20 cellular contexts compared by ENCODE assay signal in genomic region chr7:34337163-34337562, GRCh38.
"Had no signal": no experiment of that assay in that cellular context is flagged by ENCODE, and none has a peak within 500 bp of the region (broad histone marks: within the 10 kb centered on the region; RNA-seq: fewer than 3 reads in every experiment).

No MANE protein-coding gene starts in this region.

- H3K27me3 Mint-ChIP-seq: dendritic cell treated with granulocyte-macrophage colony-stimulating factor and Interleukin-4, amounts not matched to agents 40 ng/mL and 50 ng/mL, for 4 days; effector memory CD8-positive, alpha-beta T cell; stimulated activated memory B cell treated with anti-CD40 and anti-IgM and Interleukin-4, amounts not matched to agents 10 μg/mL and 1 μg/mL and 100 μg/mL, for 72 hours had no signal

- H3K4me1 ChIP-seq: spleen, tibial artery, upper lobe of left lung, uterus had no signal

- H3K27ac ChIP-seq: spleen, tibial artery, upper lobe of left lung, uterus had no signal

- DNase-seq: effector memory CD8-positive, alpha-beta T cell; foreskin melanocyte; head of caudate nucleus; hippocampal formation; mucosa of descending colon; naive thymus-derived CD8-positive, alpha-beta T cell; posterior cingulate gyrus; spleen; stimulated activated CD4-positive, alpha-beta T cell treated with anti-CD3 and anti-CD28 coated beads, Interleukin-15, amount 100 ng/mL, for 24 hours; stimulated activated CD4-positive, alpha-beta T cell treated with anti-CD3 and anti-CD28 coated beads, Interleukin-1b, Interleukin-23, amount 100 ng/mL, for 48 hours; stimulated activated CD4-positive, alpha-beta T cell treated with anti-CD3 and anti-CD28 coated beads, Interleukin-4, amount 100 ng/mL, for 24 hours; tibial artery; upper lobe of left lung; uterus had no signal

- H3K36me3 Mint-ChIP-seq: stimulated activated memory B cell treated with anti-CD40 and anti-IgM and Interleukin-4, amounts not matched to agents 10 μg/mL and 1 μg/mL and 100 μg/mL, for 72 hours had no signal

- H3K36me3 ChIP-seq: spleen, tibial artery, upper lobe of left lung, uterus had no signal

- H3K4me3 ChIP-seq: mucosa of descending colon, spleen, tibial artery, upper lobe of left lung, uterus had no signal

- H3K9me3 ChIP-seq: mucosa of descending colon, uterus had no signal

- H3K4me1 Mint-ChIP-seq: naive thymus-derived CD8-positive, alpha-beta T cell; neural crest cell; stimulated activated memory B cell treated with anti-CD40 and anti-IgM and Interleukin-4, amounts not matched to agents 10 μg/mL and 1 μg/mL and 100 μg/mL, for 72 hours had no signal

- H3K27me3 ChIP-seq: spleen, tibial artery, upper lobe of left lung, uterus had no signal

- H3K27ac Mint-ChIP-seq: dendritic cell treated with granulocyte-macrophage colony-stimulating factor and Interleukin-4, amounts not matched to agents 40 ng/mL and 50 ng/mL, for 4 days; effector memory CD8-positive, alpha-beta T cell; naive thymus-derived CD8-positive, alpha-beta T cell; stimulated activated memory B cell treated with anti-CD40 and anti-IgM and Interleukin-4, amounts not matched to agents 10 μg/mL and 1 μg/mL and 100 μg/mL, for 72 hours; stimulated activated naive CD8-positive, alpha-beta T cell treated with anti-CD3 and anti-CD28 coated beads, Interleukin-15, Interleukin-2, amounts not matched to agents 100 ng/mL and 50 ng/mL, for 24 hours had no signal

- ATAC-seq: effector memory CD8-positive, alpha-beta T cell; left lobe of liver; mucosa of descending colon; naive thymus-derived CD8-positive, alpha-beta T cell; sciatic nerve; stimulated activated memory B cell treated with anti-CD40 and anti-IgM and Interleukin-4, amounts not matched to agents 10 μg/mL and 1 μg/mL and 100 μg/mL, for 72 hours had no signal

- H3K4me3 Mint-ChIP-seq: dendritic cell treated with granulocyte-macrophage colony-stimulating factor and Interleukin-4, amounts not matched to agents 40 ng/mL and 50 ng/mL, for 4 days; effector memory CD8-positive, alpha-beta T cell; naive thymus-derived CD8-positive, alpha-beta T cell; neural crest cell; stimulated activated memory B cell treated with anti-CD40 and anti-IgM and Interleukin-4, amounts not matched to agents 10 μg/mL and 1 μg/mL and 100 μg/mL, for 72 hours; stimulated activated naive CD8-positive, alpha-beta T cell treated with anti-CD3 and anti-CD28 coated beads, Interleukin-15, Interleukin-2, amounts not matched to agents 100 ng/mL and 50 ng/mL, for 24 hours had no signal
